Comparison of ENCODE assay signal across 14 cellular contexts in the genomic region with DNA sequence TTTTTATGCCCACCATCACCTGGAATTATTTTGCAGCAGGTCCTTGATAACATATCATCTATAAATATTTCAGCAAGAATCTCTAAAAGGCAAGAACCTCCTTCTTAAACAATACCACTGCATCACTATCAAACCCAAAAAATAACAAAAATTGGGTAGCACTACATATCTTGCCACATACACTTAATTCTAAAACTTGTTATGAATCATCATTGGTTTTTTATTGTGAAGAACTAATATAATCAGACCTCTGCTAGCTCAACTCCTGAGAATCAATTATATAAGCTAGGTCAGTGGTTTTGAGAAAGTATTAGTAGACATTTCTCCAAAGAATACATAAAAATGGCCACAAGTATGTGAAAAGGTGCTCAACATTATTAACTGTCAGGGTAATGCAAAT.
"Had no signal": no experiment of that assay in that cellular context is flagged by ENCODE, and none has a peak within 500 bp of the region (broad histone marks: within the 10 kb centered on the region; RNA-seq: fewer than 3 reads in every experiment).

No MANE protein-coding gene starts in this region.

- H3K4me1 Mint-ChIP-seq: neural progenitor cell had no signal

- H3K4me3 ChIP-seq: gastrocnemius medialis, left ventricle myocardium inferior, neural progenitor cell, pancreas, SJSA1, thyroid gland, vagina had no signal

- H3K9me3 ChIP-seq: gastrocnemius medialis, pancreas, SJSA1, thyroid gland, vagina had no signal

- ATAC-seq: gastrocnemius medialis, pancreas had no signal

- H3K27me3 ChIP-seq: gastrocnemius medialis, neural progenitor cell, pancreas, SJSA1, thyroid gland, vagina had no signal

- H3K4me1 ChIP-seq: neural progenitor cell, pancreas, SJSA1, vagina had no signal

- DNase-seq: activated CD4-positive, alpha-beta T cell treated with anti-CD3 and anti-CD28 coated beads for 4 hours; cortex of kidney; effector CD8-positive, alpha-beta T cell; gastrocnemius medialis; kidney; left ventricle myocardium inferior; pancreas; stimulated activated CD4-positive, alpha-beta T cell treated with anti-CD3 and anti-CD28 coated beads, Interleukin-4, amount 100 ng/mL, for 1 hour; SW 1271; thyroid gland had no signal

- H3K27me3 Mint-ChIP-seq: memory B cell had no signal

- H3K4me3 Mint-ChIP-seq: memory B cell, neural progenitor cell had no signal

- H3K27ac Mint-ChIP-seq: neural progenitor cell had no signal

- H3K27ac ChIP-seq: gastrocnemius medialis, left ventricle myocardium inferior, neural progenitor cell, pancreas, SJSA1, thyroid gland, vagina had no signal

- H3K36me3 ChIP-seq: left ventricle myocardium inferior, pancreas, thyroid gland, vagina had no signal
